Comparison of ENCODE assay signal across 8 cellular contexts in genomic region chr7:87416682-87417587, GRCh38. TPM values are rescaled to one million over a fixed set of nuclear protein-coding genes. Genes with fewer than 3 reads are reported as not detected.
DNase-seq lines count a peak whose midpoint lies in the region; ATAC-seq lines count a peak whose summit lies in the region.

No MANE protein-coding gene starts in this region.

- H3K36me3 Mint-ChIP-seq in activated CD4-positive, alpha-beta memory T cell treated with anti-CD3 and anti-CD28 coated beads, Interleukin-2, amount 10 ng/mL, durations not matched to agents 7 days and 5 days (ENCODE audit: low read depth) = no peaks in the 10 kb centered on the region
- H3K36me3 Mint-ChIP-seq in stimulated activated effector memory CD8-positive, alpha-beta T cell treated with anti-CD3 and anti-CD28 coated beads, Interleukin-12 subunit alpha, Interleukin-12 subunit beta, amount 100 ng/mL, for 72 hours = no peaks in the 10 kb centered on the region

- H3K36me3 ChIP-seq in effector memory CD4-positive, alpha-beta T cell (ENCODE audit: control insufficient read depth, insufficient read depth, low read length) = no peaks in the 10 kb centered on the region

- no peaks in the 10 kb centered on the region for H3K9me3 ChIP-seq in effector memory CD4-positive, alpha-beta T cell (ENCODE audit: control insufficient read depth, low read length)

- H3K27me3 Mint-ChIP-seq in activated CD4-positive, alpha-beta memory T cell treated with anti-CD3 and anti-CD28 coated beads, Interleukin-2, amount 10 ng/mL, durations not matched to agents 7 days and 5 days = peaks cover 10% of the 10 kb centered on the region

- no peak overlapping the region for H3K4me3 ChIP-seq in effector memory CD4-positive, alpha-beta T cell (ENCODE audit: insufficient read depth, low read depth, low read length, poor library complexity, severe bottlenecking)

- DNase-seq in AML-193 (lab: John Stamatoyannopoulos, UW) = peak; percentile 47 to 58
- DNase-seq in NCI-H82 (lab: John Stamatoyannopoulos, UW) = peak; percentile 86
- peak; percentile 66 for DNase-seq in activated CD4-positive, alpha-beta memory T cell treated with anti-CD3 and anti-CD28 coated beads, Interleukin-2, amount 10 ng/mL, durations not matched to agents 7 days and 5 days
- peak; percentile 14 to 58 (median 15) for DNase-seq in effector memory CD4-positive, alpha-beta T cell
- peak; percentile 83 for DNase-seq in midbrain (lab: John Stamatoyannopoulos, UW)
- DNase-seq in stimulated activated effector memory CD8-positive, alpha-beta T cell treated with anti-CD3 and anti-CD28 coated beads, Interleukin-12 subunit alpha, Interleukin-12 subunit beta, amount 100 ng/mL, for 72 hours (ENCODE audit: low spot score in 2 of 2) = peak; percentile 62 to 70

- POLR2A ChIA-PET in activated CD4-positive, alpha-beta memory T cell treated with anti-CD3 and anti-CD28 coated beads, Interleukin-2, amount 10 ng/mL, durations not matched to agents 7 days and 5 days (lab: Charles Lee) = no interaction called here

- no peaks in the 10 kb centered on the region for H3K4me1 ChIP-seq in effector memory CD4-positive, alpha-beta T cell (ENCODE audit: control insufficient read depth, insufficient read depth, low read length, poor library complexity, severe bottlenecking)

- ATAC-seq in GM19025 (IDR thresholded peaks at IDR 0.05; ENCODE audit: low read depth, unreplicated experiment) (peak; percentile 66), HG03469 (IDR thresholded peaks at IDR 0.05; ENCODE audit: unreplicated experiment) (peak; percentile 74)
- peak; percentile 74 for ATAC-seq in stimulated activated effector memory CD8-positive, alpha-beta T cell treated with anti-CD3 and anti-CD28 coated beads, Interleukin-12 subunit alpha, Interleukin-12 subunit beta, amount 100 ng/mL, for 72 hours

- no peak overlapping the region for H3K27ac ChIP-seq in effector memory CD4-positive, alpha-beta T cell (ENCODE audit: insufficient read depth, low read length, poor library complexity, severe bottlenecking)

- H3K9me3 Mint-ChIP-seq in activated CD4-positive, alpha-beta memory T cell treated with anti-CD3 and anti-CD28 coated beads, Interleukin-2, amount 10 ng/mL, durations not matched to agents 7 days and 5 days = no peaks in the 10 kb centered on the region
- H3K9me3 Mint-ChIP-seq in stimulated activated effector memory CD8-positive, alpha-beta T cell treated with anti-CD3 and anti-CD28 coated beads, Interleukin-12 subunit alpha, Interleukin-12 subunit beta, amount 100 ng/mL, for 72 hours = no peaks in the 10 kb centered on the region

- H3K27ac Mint-ChIP-seq in activated CD4-positive, alpha-beta memory T cell treated with anti-CD3 and anti-CD28 coated beads, Interleukin-2, amount 10 ng/mL, durations not matched to agents 7 days and 5 days = no peak overlapping the region
- H3K27ac Mint-ChIP-seq in stimulated activated effector memory CD8-positive, alpha-beta T cell treated with anti-CD3 and anti-CD28 coated beads, Interleukin-12 subunit alpha, Interleukin-12 subunit beta, amount 100 ng/mL, for 72 hours = no peak overlapping the region

- H3K4me3 Mint-ChIP-seq in activated CD4-positive, alpha-beta memory T cell treated with anti-CD3 and anti-CD28 coated beads, Interleukin-2, amount 10 ng/mL, durations not matched to agents 7 days and 5 days = no peak overlapping the region
- no peak overlapping the region for H3K4me3 Mint-ChIP-seq in stimulated activated effector memory CD8-positive, alpha-beta T cell treated with anti-CD3 and anti-CD28 coated beads, Interleukin-12 subunit alpha, Interleukin-12 subunit beta, amount 100 ng/mL, for 72 hours

- H3K27me3 ChIP-seq in effector memory CD4-positive, alpha-beta T cell (replicated peaks; ENCODE audit: control insufficient read depth, insufficient read depth, low read length, poor library complexity, severe bottlenecking) = no peaks in the 10 kb centered on the region

- CTCF ChIA-PET in activated CD4-positive, alpha-beta memory T cell treated with anti-CD3 and anti-CD28 coated beads, Interleukin-2, amount 10 ng/mL, durations not matched to agents 7 days and 5 days (lab: Charles Lee) = interaction anchor here (0.6 to 9.2 kb wide), 11 partner anchors 8 to 181 kb away, joined by 3 to 125 read pairs (median 4); partner anchors contain the start of gene CROT

- no peaks in the 10 kb centered on the region for H3K4me1 Mint-ChIP-seq in activated CD4-positive, alpha-beta memory T cell treated with anti-CD3 and anti-CD28 coated beads, Interleukin-2, amount 10 ng/mL, durations not matched to agents 7 days and 5 days
- H3K4me1 Mint-ChIP-seq in stimulated activated effector memory CD8-positive, alpha-beta T cell treated with anti-CD3 and anti-CD28 coated beads, Interleukin-12 subunit alpha, Interleukin-12 subunit beta, amount 100 ng/mL, for 72 hours = no peaks in the 10 kb centered on the region

RNA-seq across cellular contexts. Expression of gene ABCB4, which starts 58.5 kb away (rescaled TPM):
- total RNA-seq in activated CD4-positive, alpha-beta memory T cell treated with anti-CD3 and anti-CD28 coated beads, Interleukin-2, amount 10 ng/mL, durations not matched to agents 7 days and 5 days = not detected

Comparison
In these comparisons a context has a peak if more than half of its experiments do, and no peak if none do; other contexts are left out.
1. DNase-seq: peak in every context shown above with its lines; median percentile 86 in NCI-H82; 83 in midbrain; 66 in activated CD4-positive, alpha-beta memory T cell treated with anti-CD3 and anti-CD28 coated beads, Interleukin-2, amount 10 ng/mL, durations not matched to agents 7 days and 5 days; 66 in stimulated activated effector memory CD8-positive, alpha-beta T cell treated with anti-CD3 and anti-CD28 coated beads, Interleukin-12 subunit alpha, Interleukin-12 subunit beta, amount 100 ng/mL, for 72 hours; 52 in AML-193; 15 in effector memory CD4-positive, alpha-beta T cell.